8 cellular contexts compared by ENCODE assay signal in the genomic region with DNA sequence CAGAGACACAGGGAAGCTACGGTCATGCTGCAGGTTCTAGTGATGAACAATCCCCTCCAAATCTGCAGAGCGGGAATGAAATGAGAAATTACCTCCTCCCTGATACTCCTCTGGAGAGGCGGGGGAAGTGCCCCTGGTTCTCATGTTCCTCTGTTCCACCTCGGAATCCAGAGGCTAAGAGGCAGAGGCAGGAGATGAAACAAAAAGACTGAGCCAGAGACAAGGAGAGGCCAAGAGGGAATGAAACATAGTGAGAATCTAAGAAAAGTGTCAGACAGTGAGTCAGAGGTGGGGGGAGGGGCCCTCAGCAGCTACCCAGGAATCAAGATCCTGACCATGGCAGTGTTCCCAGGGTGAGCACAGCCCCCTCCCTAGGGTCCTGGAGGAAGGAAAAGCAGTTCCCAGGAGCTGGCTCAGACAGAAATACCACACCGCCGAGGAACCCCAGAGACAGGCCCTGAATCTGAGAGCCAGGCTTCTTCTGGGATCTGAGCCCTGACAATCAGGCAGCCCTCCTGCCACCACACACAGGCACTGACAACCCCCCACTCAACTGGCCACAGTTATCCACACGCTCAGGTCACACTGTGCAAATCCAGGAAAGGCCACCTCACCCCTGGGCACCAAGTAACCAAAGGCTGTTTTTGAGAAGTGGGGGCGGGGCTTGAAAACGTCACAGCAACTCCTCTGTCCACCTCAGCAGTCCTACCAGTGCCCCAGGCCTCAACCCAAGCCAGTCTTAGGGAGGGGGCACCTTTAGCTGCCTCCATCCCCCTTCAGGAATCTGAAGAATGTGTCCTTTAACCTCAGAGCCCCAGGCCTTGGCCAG. TPM values are rescaled to one million over a fixed set of nuclear protein-coding genes. Genes with fewer than 3 reads are reported as not detected.
DNase-seq lines count a peak whose midpoint lies in the region; ATAC-seq and TF ChIP-seq lines count a peak whose summit lies in the region.

No MANE protein-coding gene starts in this region.

- peak; percentile 16 to 37 for TF ChIP-seq EP300 in tibial nerve (IDR thresholded peaks at IDR 0.05)

- H3K9me3 Mint-ChIP-seq in activated naive CD4-positive, alpha-beta T cell treated with anti-CD3 and anti-CD28 coated beads, Interleukin-2, amount 50 U/mL, for 72 hours = no peaks in the 10 kb centered on the region

- no peak overlapping the region for H2AFZ ChIP-seq in OCI-LY1 (ENCODE audit: low read length)

- no peaks in the 10 kb centered on the region for H3K27me3 ChIP-seq in OCI-LY1 (ENCODE audit: insufficient read depth, low read length)
- H3K27me3 ChIP-seq in neutrophil = no peaks in the 10 kb centered on the region
- no peaks in the 10 kb centered on the region for H3K27me3 ChIP-seq in tibial nerve

- H4K20me1 ChIP-seq in OCI-LY1 (ENCODE audit: insufficient read depth, low read length) = no peaks in the 10 kb centered on the region

- peaks cover 67 to 68% of the 10 kb centered on the region in 2 donors for H3K36me3 Mint-ChIP-seq in activated naive CD4-positive, alpha-beta T cell treated with anti-CD3 and anti-CD28 coated beads, Interleukin-2, amount 50 U/mL, for 72 hours

- H3K9ac ChIP-seq in OCI-LY1 (ENCODE audit: low read length) = peak overlapping the region; percentile 71; the same call in 1 of the 2 replicates

- H3K27ac Mint-ChIP-seq in activated naive CD4-positive, alpha-beta T cell treated with anti-CD3 and anti-CD28 coated beads, Interleukin-2, amount 50 U/mL, for 72 hours = peak overlapping the region; percentile 96 to 98

- H3K9me3 ChIP-seq in OCI-LY1 (ENCODE audit: low read length) (no peaks in the 10 kb centered on the region), neutrophil (no peaks in the 10 kb centered on the region), tibial nerve (no peaks in the 10 kb centered on the region)

- H3K4me2 ChIP-seq in OCI-LY1 (ENCODE audit: low read length) = peak overlapping the region; percentile 84

- 0 out of 2 replicates have a peak, but pooled peaks cover 4% of the 10 kb centered on the region for H3K79me2 ChIP-seq in OCI-LY1 (ENCODE audit: insufficient read depth, low read length)

- H3K4me1 ChIP-seq in OCI-LY1 (ENCODE audit: insufficient read depth, low read length, severe bottlenecking) = peaks cover 75% of the 10 kb centered on the region
- peaks cover 67 to 74% of the 10 kb centered on the region in 2 experiments for H3K4me1 ChIP-seq in neutrophil (ENCODE audit: control insufficient read depth in 1 of 2, insufficient read depth in 1 of 2, low read depth in 1 of 2, low read length in 1 of 2)
- peaks cover 0 to 74% (median 56%) of the 10 kb centered on the region in 4 donors for H3K4me1 ChIP-seq in tibial nerve

- H3K4me3 ChIP-seq in GM08714 (ENCODE audit: low read length) = peak overlapping the region; percentile 63; the same call in 1 of the 2 replicates
- H3K4me3 ChIP-seq in OCI-LY1 (ENCODE audit: low read depth, low read length, poor library complexity, severe bottlenecking) = peak overlapping the region; percentile 78
- H3K4me3 ChIP-seq in neutrophil (ENCODE audit: low read depth in 1 of 2, low read length in 1 of 2) = peak overlapping the region; percentile 81 to 89
- H3K4me3 ChIP-seq in tibial nerve = peak overlapping the region; percentile 61 to 92 (median 86)

- H3F3A ChIP-seq in OCI-LY1 (ENCODE audit: insufficient read depth, low read length) = no peaks in the 10 kb centered on the region

- no peaks in the 10 kb centered on the region for H3K9me2 ChIP-seq in OCI-LY1 (ENCODE audit: low read depth, low read length)

- no peak; the same call in 1 of the 2 replicates for TF ChIP-seq CTCF in OCI-LY1 (IDR thresholded peaks at IDR 0.05; ENCODE audit: low read length)
- TF ChIP-seq CTCF in neutrophil (IDR thresholded peaks at IDR 0.05) = no peak
- peak in 1 of 5 experiments; percentile 7 for TF ChIP-seq CTCF in tibial nerve (IDR thresholded peaks at IDR 0.05)

- WGBS in tibial nerve, 2 donors = 12 to 22% methylated on average over 9 of the region's 9 CpGs

- H3K36me3 ChIP-seq in OCI-LY1 (ENCODE audit: insufficient read depth, low read length) (peaks cover 3% of the 10 kb centered on the region; the same call in 1 of the 2 replicates), neutrophil (peaks cover 14% of the 10 kb centered on the region), tibial nerve (peaks cover 0 to 6% (median 0%) of the 10 kb centered on the region in 3 donors)

- H3K27ac ChIP-seq in OCI-LY1 (ENCODE audit: low read depth, low read length, poor library complexity, severe bottlenecking) (peak overlapping the region; percentile 94), neutrophil (peak overlapping the region; percentile 98), tibial nerve (peak overlapping the region; percentile 97 to 100 (median 99))

- DNase-seq in activated naive CD4-positive, alpha-beta T cell treated with anti-CD3 and anti-CD28 coated beads, Interleukin-2, amount 50 U/mL, for 72 hours (ENCODE audit: low spot score in 2 of 2) = peak; percentile 60 to 78
- DNase-seq in globus pallidus (ENCODE audit: low spot score) = peak; percentile 67
- peak; percentile 73 to 89 for DNase-seq in tibial nerve (ENCODE audit: low spot score in 2 of 2)
- DNase-seq in NCI-H2081 treated with DMSO at 0.1 percent for 48 hours (lab: John Stamatoyannopoulos, UW) = no peak

- peak in 1 of 2 donors; percentile 21 for TF ChIP-seq POLR2A in tibial nerve (IDR thresholded peaks at IDR 0.05)

- peak in 1 of 2 donors; percentile 8 for ATAC-seq in activated naive CD4-positive, alpha-beta T cell treated with anti-CD3 and anti-CD28 coated beads, Interleukin-2, amount 50 U/mL, for 72 hours
- no peak for ATAC-seq in HG02623 (IDR thresholded peaks at IDR 0.05; ENCODE audit: unreplicated experiment)

RNA-seq across cellular contexts. Expression of a gene that starts 2.4 kb away (rescaled TPM):
- 10 to 100 TPM; 72.9 to 87.1 TPM for total RNA-seq in activated naive CD4-positive, alpha-beta T cell treated with anti-CD3 and anti-CD28 coated beads, Interleukin-2, amount 50 U/mL, for 72 hours
- total RNA-seq in tibial nerve = 10 to 100 TPM; 48.3 to 72.8 (median 66.0) TPM

RNA-seq across cellular contexts. Expression of a gene that starts 41.4 kb away (rescaled TPM):
- total RNA-seq in activated naive CD4-positive, alpha-beta T cell treated with anti-CD3 and anti-CD28 coated beads, Interleukin-2, amount 50 U/mL, for 72 hours = 1 to 10 TPM in 1 of 2 donors, under 1 TPM in 1; 0.14 to 4.1 TPM
- not detected for total RNA-seq in tibial nerve

RNA-seq across cellular contexts. Expression of a gene that starts 43.5 kb away (rescaled TPM):
- total RNA-seq in activated naive CD4-positive, alpha-beta T cell treated with anti-CD3 and anti-CD28 coated beads, Interleukin-2, amount 50 U/mL, for 72 hours = 1 to 10 TPM; 1.6 to 2.5 TPM
- 10 to 100 TPM; 11.5 to 21.6 (median 12.8) TPM for total RNA-seq in tibial nerve

RNA-seq across cellular contexts. Expression of a gene that starts 43.6 kb away (rescaled TPM):
- total RNA-seq in activated naive CD4-positive, alpha-beta T cell treated with anti-CD3 and anti-CD28 coated beads, Interleukin-2, amount 50 U/mL, for 72 hours = 10 to 100 TPM; 19.0 to 22.7 TPM
- 10 to 100 TPM; 45.8 to 72.9 (median 61.9) TPM for total RNA-seq in tibial nerve
